Comparison of ENCODE assay signal across 26 cellular contexts in genomic region chr1:20837554-20838192, GRCh38. TPM values are rescaled to one million over a fixed set of nuclear protein-coding genes. Genes with fewer than 3 reads are reported as not detected.
DNase-seq lines count a peak whose midpoint lies in the region; TF ChIP-seq lines count a peak whose summit lies in the region.
"Had no signal": no experiment of that assay in that cellular context is flagged by ENCODE, and none has a peak within 500 bp of the region (broad histone marks: within the 10 kb centered on the region; RNA-seq: fewer than 3 reads in every experiment).

No MANE protein-coding gene starts in this region.

- intact Hi-C loops in dorsolateral prefrontal cortex (cut with DNase I): no loop called here

- H3K4me1 ChIP-seq in endodermal cell (ENCODE audit: control insufficient read depth, insufficient read depth, low read length): no peaks in the 10 kb centered on the region
- H3K4me1 ChIP-seq: right atrium auricular region, upper lobe of left lung had no signal

- TF ChIP-seq CTCF in dorsolateral prefrontal cortex (IDR thresholded peaks at IDR 0.05 in 54 of 56, conservative IDR thresholded peaks at IDR 0.05 in 2 of 56; ENCODE audit: low read depth in 1 of 56, partially characterized antibody in 56 of 56) (no peak), endodermal cell (conservative IDR thresholded peaks at IDR 0.05) (no peak), coronary artery (IDR thresholded peaks at IDR 0.05) (no peak)

- H3K27ac ChIP-seq in dorsolateral prefrontal cortex: peak overlapping the region in 53 of 59 donors; percentile 10 to 85 (median 57)
- H3K27ac ChIP-seq in endodermal cell (ENCODE audit: low read depth, low read length): no peak overlapping the region
- no peak overlapping the region for H3K27ac ChIP-seq in coronary artery
- H3K27ac ChIP-seq: C4-2B, ovary, right atrium auricular region, RWPE1, upper lobe of left lung, VCaP had no signal

- 80 to 96% methylated on average over 2 to 4 of the region's 4 CpGs for WGBS in endodermal cell (ENCODE audit: insufficient coverage in 1 of 2, insufficient read length in 1 of 2), 2 experiments

- peaks cover 2% of the 10 kb centered on the region for H3K4me1 Mint-ChIP-seq in endodermal cell
- H3K4me1 Mint-ChIP-seq: nephron had no signal

- peaks cover 67% of the 10 kb centered on the region for H3K36me3 ChIP-seq in endodermal cell (ENCODE audit: control insufficient read depth, insufficient read depth, low read length)
- H3K36me3 ChIP-seq: ovary had no signal

- peaks cover 5% of the 10 kb centered on the region for H3K9me3 Mint-ChIP-seq in endodermal cell
- H3K9me3 Mint-ChIP-seq: activated T-cell treated with anti-CD3 and anti-CD28 coated beads, Interleukin-2, amount 50 U/mL, for 24 hours; T-helper 2 cell treated with Interferon-gamma antibody and Interleukin-4, amounts not matched to agents 5 μg/mL and 100 μg/mL, for 36 hours had no signal

- DNase-seq in GF-D8 (lab: John Stamatoyannopoulos, UW): peak; percentile 10
- peak; percentile 83 for DNase-seq in NOMO-1 treated with DMSO at 0.1 percent for 48 hours (lab: John Stamatoyannopoulos, UW; ENCODE audit: unreplicated experiment)
- DNase-seq in dorsolateral prefrontal cortex: no peak
- DNase-seq in pons (ENCODE audit: low spot score): peak; percentile 57
- no peak for DNase-seq in endodermal cell
- no peak for DNase-seq in coronary artery (ENCODE audit: low spot score)
- DNase-seq in activated CD4-positive, alpha-beta T cell treated with anti-CD3 and anti-CD28 coated beads for 4 hours: no peak
- DNase-seq: activated CD4-positive, alpha-beta T cell treated with anti-CD3 and anti-CD28 coated beads for 48 hours; activated gamma-delta T cell; activated T-cell treated with anti-CD3 and anti-CD28 coated beads, Interleukin-2, amount 50 U/mL, for 24 hours; head of caudate nucleus; Kasumi-1; NCI-H1105; NCI-H2029; NCI-H69; ovary; SK-N-SH; stimulated activated CD4-positive, alpha-beta T cell treated with anti-CD3 and anti-CD28 coated beads, Interleukin-4, amount 100 ng/mL, for 1 hour had no signal

- peaks cover 58% of the 10 kb centered on the region for H3K36me3 Mint-ChIP-seq in endodermal cell (ENCODE audit: low read depth)

- no peak overlapping the region for H3K4me3 ChIP-seq in dorsolateral prefrontal cortex
- H3K4me3 ChIP-seq in endodermal cell (ENCODE audit: low read length): no peak overlapping the region
- no peak overlapping the region for H3K4me3 ChIP-seq in coronary artery
- H3K4me3 ChIP-seq: lung, ovary, right atrium auricular region, upper lobe of left lung had no signal

- no peak overlapping the region for H3K9ac ChIP-seq in endodermal cell (ENCODE audit: extremely low read depth, low read length, poor library complexity, severe bottlenecking)
- H3K9ac ChIP-seq: SK-N-SH had no signal

- H3K27me3 Mint-ChIP-seq in endodermal cell (ENCODE audit: insufficient read depth): no peaks in the 10 kb centered on the region
- H3K27me3 Mint-ChIP-seq: activated T-cell treated with anti-CD3 and anti-CD28 coated beads, Interleukin-2, amount 50 U/mL, for 24 hours had no signal

- H3K4me3 Mint-ChIP-seq in endodermal cell: no peak overlapping the region
- H3K4me3 Mint-ChIP-seq: activated T-cell treated with anti-CD3 and anti-CD28 coated beads, Interleukin-2, amount 50 U/mL, for 24 hours; nephron; T-helper 2 cell treated with Interferon-gamma antibody and Interleukin-4, amounts not matched to agents 5 μg/mL and 100 μg/mL, for 36 hours had no signal

- H3K9me3 ChIP-seq in endodermal cell (ENCODE audit: control insufficient read depth, low read length): peaks cover 26% of the 10 kb centered on the region
- H3K9me3 ChIP-seq: ovary, right atrium auricular region, SK-N-SH, upper lobe of left lung had no signal

- no peak overlapping the region for H3K27ac Mint-ChIP-seq in endodermal cell
- H3K27ac Mint-ChIP-seq: activated T-cell treated with anti-CD3 and anti-CD28 coated beads, Interleukin-2, amount 50 U/mL, for 24 hours; nephron; T-helper 2 cell treated with Interferon-gamma antibody and Interleukin-4, amounts not matched to agents 5 μg/mL and 100 μg/mL, for 36 hours had no signal

- H3K27me3 ChIP-seq in dorsolateral prefrontal cortex (no peaks in the 10 kb centered on the region), endodermal cell (ENCODE audit: control insufficient read depth, insufficient read depth, low read length, poor library complexity, severe bottlenecking) (no peaks in the 10 kb centered on the region)
- H3K27me3 ChIP-seq: ovary, right atrium auricular region, upper lobe of left lung had no signal

RNA-seq across cellular contexts. Expression of gene HP1BP3, which starts 50.6 kb away (rescaled TPM):
- total RNA-seq in dorsolateral prefrontal cortex (100 to 1,000 TPM; 230 to 550 (median 304) TPM), endodermal cell (100 to 1,000 TPM; 207 to 223 TPM)
- polyA plus RNA-seq in endodermal cell (2013, experiment 1 of 2): 240 TPM
- polyA plus RNA-seq in endodermal cell (2013, experiment 2 of 2): 243 TPM

Comparison
In these comparisons a context has a peak if more than half of its experiments do, and no peak if none do; other contexts are left out.
1. DNase-seq: peak in GF-D8 (single experiment), NOMO-1 treated with DMSO at 0.1 percent for 48 hours (single experiment) and pons (single experiment); none in dorsolateral prefrontal cortex (0 of 10), endodermal cell (single experiment), coronary artery (single experiment) and activated CD4-positive, alpha-beta T cell treated with anti-CD3 and anti-CD28 coated beads for 4 hours (0 of 2).
2. H3K27ac ChIP-seq: peak in dorsolateral prefrontal cortex (53 of 59); none in endodermal cell (single experiment) and coronary artery (0 of 2).